Comparison of ENCODE assay signal across 8 cellular contexts in the genomic region with DNA sequence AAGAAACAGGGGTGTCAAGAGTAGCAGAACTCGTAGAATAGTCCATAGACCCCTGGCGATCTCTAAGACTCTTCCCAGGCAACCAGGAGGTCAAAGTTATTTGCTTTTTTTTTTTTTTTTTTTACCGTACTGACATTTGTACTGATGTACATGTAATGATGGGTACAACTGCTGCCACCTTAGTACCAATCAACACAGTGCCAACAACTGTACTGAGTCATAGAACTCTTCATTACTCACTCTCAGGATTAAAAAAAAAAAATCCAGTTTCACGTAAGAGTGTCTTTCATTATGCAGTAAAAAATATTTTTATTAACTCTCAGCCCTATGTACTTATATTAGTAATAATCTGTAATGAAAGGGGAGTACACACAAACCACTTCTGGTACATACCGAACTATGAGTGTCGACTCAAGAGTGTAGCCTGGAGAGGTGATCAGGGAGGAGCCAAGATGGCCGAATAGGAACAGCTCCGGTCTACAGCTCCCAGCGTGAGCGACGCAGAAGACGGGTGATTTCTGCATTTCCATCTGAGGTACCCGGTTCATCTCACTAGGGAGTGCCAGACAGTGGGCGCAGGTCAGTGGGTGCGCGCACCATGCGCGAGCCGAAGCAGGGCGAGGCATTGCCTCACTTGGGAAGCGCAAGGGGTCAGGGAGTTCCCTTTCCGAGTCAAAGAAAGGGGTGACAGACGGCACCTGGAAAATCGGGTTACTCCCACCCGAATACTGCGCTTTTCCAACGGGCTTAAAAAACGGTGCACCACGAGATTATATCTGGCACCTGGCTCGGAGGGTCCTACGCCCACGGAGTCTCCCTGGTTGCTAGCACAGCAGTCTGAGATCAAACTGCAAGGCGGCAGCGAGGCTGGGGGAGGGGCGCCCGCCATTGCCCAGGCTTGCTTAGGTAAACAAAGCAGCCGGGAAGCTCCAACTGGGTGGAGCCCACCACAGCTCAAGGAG.
A peak's percentile ranks its signal among the peaks of the same experiment; 100 is the strongest.
DNase-seq lines count a peak whose midpoint lies in the region; ATAC-seq and TF ChIP-seq lines count a peak whose summit lies in the region.
"Not testable (repeated sequence)": the region's sequence is repeated elsewhere in the genome, so short reads cannot be mapped to it uniquely, and the experiment has no call there.

No MANE protein-coding gene starts in this region.

- not testable (repeated sequence) for H3K27me3 ChIP-seq in PC-3 (ENCODE audit: low read length); hepatocyte; mesendoderm (ENCODE audit: insufficient read depth, low read length, poor library complexity)

- not testable (repeated sequence) for H3K36me3 ChIP-seq in HEK293 (ENCODE audit: control insufficient read depth in 2 of 2, insufficient read depth in 1 of 2, low read length in 2 of 2); PC-3 (ENCODE audit: low read depth, low read length); hepatocyte (replicated peaks; ENCODE audit: insufficient read depth, low read depth); mesendoderm (ENCODE audit: control insufficient read depth, insufficient read depth, low read length)

- ATAC-seq in PC-3: peak; percentile 93

- DNase-seq in DMS53 treated with DMSO at 0.1 percent for 48 hours (lab: John Stamatoyannopoulos, UW; ENCODE audit: unreplicated experiment) (peak; percentile 15), NCI-H1436 (lab: John Stamatoyannopoulos, UW) (peak; percentile 19), PC-3 (peak; percentile 50), mesendoderm (peak; percentile 10)
- not testable (repeated sequence) for DNase-seq in chondrocyte (ENCODE audit: low spot score); hepatocyte (ENCODE audit: low spot score); type B pancreatic cell (ENCODE audit: extremely low spot score, unreplicated experiment)

- not testable (repeated sequence) for H2BK15ac ChIP-seq in mesendoderm (replicated peaks; ENCODE audit: low read depth)

- H3K18ac ChIP-seq in mesendoderm (ENCODE audit: low read length): not testable (repeated sequence)

- intact Hi-C loops in PC-3 (cut with micrococcal nuclease): not testable (repeated sequence)

- not testable (repeated sequence) for H3F3A ChIP-seq in PC-3 (ENCODE audit: low read length, unreplicated experiment)

- H3K27ac Mint-ChIP-seq in chondrocyte (ENCODE audit: unreplicated experiment); type B pancreatic cell: not testable (repeated sequence)

- peak overlapping the region; percentile 59 for H2AFZ ChIP-seq in PC-3 (ENCODE audit: low read length)
- not testable (repeated sequence) for H2AFZ ChIP-seq in hepatocyte

- H4K5ac ChIP-seq in mesendoderm (ENCODE audit: low read length): not testable (repeated sequence)

- H2BK5ac ChIP-seq in mesendoderm (ENCODE audit: low read length): not testable (repeated sequence)

- H2AK5ac ChIP-seq in mesendoderm (ENCODE audit: low read length): not testable (repeated sequence)

- H3K4me1 Mint-ChIP-seq in chondrocyte (ENCODE audit: low read depth); type B pancreatic cell (ENCODE audit: unreplicated experiment): not testable (repeated sequence)

- not testable (repeated sequence) for H3K56ac ChIP-seq in mesendoderm (ENCODE audit: low read length)

- not testable (repeated sequence) for H3K27ac ChIP-seq in HEK293 (ENCODE audit: extremely low read depth, low read depth, low read length); hepatocyte; mesendoderm (ENCODE audit: low read depth, low read length)
- H3K27ac ChIP-seq in PC-3 (ENCODE audit: low read length): peak overlapping the region; percentile 28

- H3K4me1 ChIP-seq in HEK293 (ENCODE audit: control insufficient read depth, insufficient read depth, low read length); hepatocyte (ENCODE audit: insufficient read depth); mesendoderm (ENCODE audit: control insufficient read depth, low read depth, low read length): not testable (repeated sequence)
- H3K4me1 ChIP-seq in PC-3 (ENCODE audit: insufficient read depth, low read length): peaks cover 11% of the 10 kb centered on the region

- H3K4me3 Mint-ChIP-seq in chondrocyte (ENCODE audit: unreplicated experiment) (peak overlapping the region; percentile 70), type B pancreatic cell (peak overlapping the region; percentile 82)

- H3K79me1 ChIP-seq in mesendoderm (ENCODE audit: low read length): not testable (repeated sequence)

- not testable (repeated sequence) for H3K9me3 Mint-ChIP-seq in chondrocyte (ENCODE audit: low read depth); type B pancreatic cell

- H3K23ac ChIP-seq in mesendoderm (ENCODE audit: low read length): not testable (repeated sequence)

- peak overlapping the region; percentile 50 for H3K9ac ChIP-seq in PC-3 (ENCODE audit: low read length)
- not testable (repeated sequence) for H3K9ac ChIP-seq in mesendoderm (ENCODE audit: low read length)

- POLR2A ChIA-PET in HEK293 (lab: Yijun Ruan, JAX); PC-3 (lab: Charles Lee; ENCODE audit: unreplicated experiment): not testable (repeated sequence)

- H3K9me3 ChIP-seq in HEK293 (ENCODE audit: control insufficient read depth, insufficient read depth, low read depth, low read length); PC-3 (ENCODE audit: low read length); hepatocyte (ENCODE audit: low read depth): not testable (repeated sequence)

- H2BK120ac ChIP-seq in mesendoderm (ENCODE audit: low read depth, low read length): not testable (repeated sequence)

- not testable (repeated sequence) for H4K20me1 ChIP-seq in PC-3 (ENCODE audit: low read length); hepatocyte (ENCODE audit: insufficient read depth, poor library complexity, severe bottlenecking)

- H3K36me3 Mint-ChIP-seq in chondrocyte (ENCODE audit: low read depth); type B pancreatic cell: not testable (repeated sequence)

- not testable (repeated sequence) for H3K27me3 Mint-ChIP-seq in chondrocyte (ENCODE audit: low read depth); type B pancreatic cell

- CTCF ChIA-PET in HEK293 (lab: Yijun Ruan, JAX); PC-3 (lab: Charles Lee): not testable (repeated sequence)

- H4K8ac ChIP-seq in mesendoderm (ENCODE audit: low read depth, low read length): not testable (repeated sequence)

- not testable (repeated sequence) for H3K4ac ChIP-seq in mesendoderm (ENCODE audit: low read depth, low read length)

- WGBS in hepatocyte (ENCODE audit: low lambda C conversion rate, missing lambda C conversion rate): 53% methylated on average over 35 of the region's 37 CpGs
- WGBS in mesendoderm (ENCODE audit: extremely low coverage, insufficient coverage, low lambda C conversion rate): no CpG with 5 or more reads among the region's 37 CpGs

- H3K4me2 ChIP-seq in PC-3 (ENCODE audit: low read length) (peak overlapping the region; percentile 80), hepatocyte (peak overlapping the region; percentile 60)
- not testable (repeated sequence) for H3K4me2 ChIP-seq in mesendoderm (ENCODE audit: low read length)

- H3K4me3 ChIP-seq in HEK293 (ENCODE audit: low read depth, low read length) (peak overlapping the region; percentile 38), PC-3 (ENCODE audit: low read length) (peak overlapping the region; percentile 54)
- H3K4me3 ChIP-seq in hepatocyte; mesendoderm (ENCODE audit: low read length): not testable (repeated sequence)

- H3K9me2 ChIP-seq in PC-3 (replicated peaks; ENCODE audit: low read length); hepatocyte (replicated peaks; ENCODE audit: insufficient read depth): not testable (repeated sequence)

- not testable (repeated sequence) for TF ChIP-seq CTCF in HEK293 (tag by site-specific recombination; IDR thresholded peaks at IDR 0.05); PC-3 (conservative IDR thresholded peaks at IDR 0.05; ENCODE audit: low read depth, low read length); chondrocyte (IDR thresholded peaks at IDR 0.05); hepatocyte (IDR thresholded peaks at IDR 0.05; ENCODE audit: poor library complexity); type B pancreatic cell (conservative IDR thresholded peaks at IDR 0.05)

- TSS peak; percentile 75 for BruUV-seq in PC-3 (replicated peaks; lab: Mats Ljungman, UMichigan)

- not testable (repeated sequence) for H3K79me2 ChIP-seq in PC-3 (ENCODE audit: low read length); hepatocyte; mesendoderm (ENCODE audit: control insufficient read depth, insufficient read depth, low read length)
